12 cellular contexts compared by ENCODE assay signal in genomic region chr5:71457106-71457505, GRCh38. TPM values are rescaled to one million over a fixed set of nuclear protein-coding genes. Genes with fewer than 3 reads are reported as not detected.
DNase-seq lines count a peak whose midpoint lies in the region; ATAC-seq and TF ChIP-seq lines count a peak whose summit lies in the region.
"Had no signal": no experiment of that assay in that cellular context is flagged by ENCODE, and none has a peak within 500 bp of the region (broad histone marks: within the 10 kb centered on the region; RNA-seq: fewer than 3 reads in every experiment).

No MANE protein-coding gene starts in this region.

- H3K27ac Mint-ChIP-seq in CD8-positive, alpha-beta T cell, result no peak overlapping the region
- H3K27ac Mint-ChIP-seq in central memory CD8-positive, alpha-beta T cell (ENCODE audit: low read depth), result peak overlapping the region; percentile 97
- peak overlapping the region in 7 of 10 donors; percentile 7 to 99 (median 90) for H3K27ac Mint-ChIP-seq in naive thymus-derived CD8-positive, alpha-beta T cell

- POLR2A ChIA-PET in CD8-positive, alpha-beta T cell (lab: Charles Lee), result no interaction called here
- POLR2A ChIA-PET in naive thymus-derived CD8-positive, alpha-beta T cell (lab: Charles Lee), result no interaction called here

- ATAC-seq in CD8-positive, alpha-beta T cell, result no peak
- no peak for ATAC-seq in central memory CD8-positive, alpha-beta T cell (replicated peaks; ENCODE audit: extremely low read depth, poor library complexity, severe bottlenecking)
- no peak for ATAC-seq in naive thymus-derived CD8-positive, alpha-beta T cell

- intact Hi-C loops in CD8-positive, alpha-beta T cell (cut with DNase I, micrococcal nuclease), result loop anchor here in 1 of 2 experiments (5.0 kb wide), 1 partner anchor 850 kb away; no protein-coding TSS in a partner anchor

- no peaks in the 10 kb centered on the region for H3K9me3 Mint-ChIP-seq in CD8-positive, alpha-beta T cell
- no peaks in the 10 kb centered on the region for H3K9me3 Mint-ChIP-seq in central memory CD8-positive, alpha-beta T cell
- H3K9me3 Mint-ChIP-seq in naive thymus-derived CD8-positive, alpha-beta T cell, result no peaks in the 10 kb centered on the region

- peaks cover 19% of the 10 kb centered on the region for H3K36me3 ChIP-seq in CD8-positive, alpha-beta T cell (ENCODE audit: insufficient read depth, low read length)
- H3K36me3 ChIP-seq in Loucy (ENCODE audit: insufficient read depth, low read length), result peaks cover 37% of the 10 kb centered on the region; the same call in 1 of the 2 replicates

- no peaks in the 10 kb centered on the region for H3F3A ChIP-seq in Loucy (ENCODE audit: low read depth)

- no peaks in the 10 kb centered on the region for H3K9me2 ChIP-seq in Loucy (replicated peaks; ENCODE audit: low read depth, low read length)

- H3K9me3 ChIP-seq in CD8-positive, alpha-beta T cell (ENCODE audit: low read length), result no peaks in the 10 kb centered on the region
- H3K9me3 ChIP-seq in Loucy (ENCODE audit: insufficient read depth, low read depth, low read length), result no peaks in the 10 kb centered on the region

- H2AFZ ChIP-seq in Loucy (ENCODE audit: low read length), result no peak overlapping the region

- peak overlapping the region; percentile 98 for H3K4me2 ChIP-seq in Loucy (ENCODE audit: low read depth, low read length, poor library complexity, severe bottlenecking)

- no peaks in the 10 kb centered on the region for H3K27me3 ChIP-seq in CD8-positive, alpha-beta T cell (ENCODE audit: insufficient read depth, low read length)
- no peaks in the 10 kb centered on the region for H3K27me3 ChIP-seq in Loucy (ENCODE audit: insufficient read depth, low read length, poor library complexity, severe bottlenecking)

- H3K27me3 Mint-ChIP-seq in CD8-positive, alpha-beta T cell (ENCODE audit: low read depth), result no peaks in the 10 kb centered on the region
- peaks cover 5% of the 10 kb centered on the region for H3K27me3 Mint-ChIP-seq in central memory CD8-positive, alpha-beta T cell
- H3K27me3 Mint-ChIP-seq in naive thymus-derived CD8-positive, alpha-beta T cell, result peaks cover 0 to 13% (median 6%) of the 10 kb centered on the region in 5 donors

- H4K20me1 ChIP-seq in Loucy (ENCODE audit: insufficient read depth, low read length, poor library complexity, severe bottlenecking), result peaks cover 29% of the 10 kb centered on the region

- peak overlapping the region; percentile 84 for H3K4me3 ChIP-seq in CD8-positive, alpha-beta T cell (ENCODE audit: low read depth, low read length)
- H3K4me3 ChIP-seq in Loucy (ENCODE audit: low read length, poor library complexity, severe bottlenecking), result peak overlapping the region; percentile 87

- H3K4me1 Mint-ChIP-seq in CD8-positive, alpha-beta T cell (ENCODE audit: low read depth), result peaks cover 29% of the 10 kb centered on the region
- H3K4me1 Mint-ChIP-seq in central memory CD8-positive, alpha-beta T cell, result peaks cover 27% of the 10 kb centered on the region
- peaks cover 15 to 27% (median 26%) of the 10 kb centered on the region in 4 donors for H3K4me1 Mint-ChIP-seq in naive thymus-derived CD8-positive, alpha-beta T cell

- no peak for TF ChIP-seq CTCF in CD8-positive, alpha-beta T cell (IDR thresholded peaks at IDR 0.05)
- TF ChIP-seq CTCF in Loucy (conservative IDR thresholded peaks at IDR 0.05; ENCODE audit: low read length), result no peak

- CTCF ChIA-PET in CD8-positive, alpha-beta T cell (lab: Charles Lee), result no interaction called here

- peaks cover 34% of the 10 kb centered on the region for H3K36me3 Mint-ChIP-seq in CD8-positive, alpha-beta T cell
- peaks cover 36% of the 10 kb centered on the region for H3K36me3 Mint-ChIP-seq in central memory CD8-positive, alpha-beta T cell (ENCODE audit: insufficient read depth)
- peaks cover 0 to 37% (median 7%) of the 10 kb centered on the region in 3 donors for H3K36me3 Mint-ChIP-seq in naive thymus-derived CD8-positive, alpha-beta T cell

- peak overlapping the region; percentile 100 for H3K4me3 Mint-ChIP-seq in CD8-positive, alpha-beta T cell
- H3K4me3 Mint-ChIP-seq in central memory CD8-positive, alpha-beta T cell, result peak overlapping the region; percentile 92
- peak overlapping the region; percentile 89 to 100 (median 98) for H3K4me3 Mint-ChIP-seq in naive thymus-derived CD8-positive, alpha-beta T cell

- H3K27ac ChIP-seq in CD8-positive, alpha-beta T cell (ENCODE audit: low read depth, low read length), result no peak overlapping the region

- H3K9ac ChIP-seq in Loucy (ENCODE audit: low read depth, low read length, poor library complexity, severe bottlenecking), result peak overlapping the region; percentile 84

- no peak for DNase-seq in CD8-positive, alpha-beta T cell
- DNase-seq in central memory CD8-positive, alpha-beta T cell (ENCODE audit: low spot score in 2 of 2), result no peak
- DNase-seq in naive thymus-derived CD8-positive, alpha-beta T cell, result no peak
- DNase-seq in NCI-H1417 treated with DMSO at 0.1 percent for 48 hours (lab: John Stamatoyannopoulos, UW), result no peak
- DNase-seq in HT-29 (ENCODE audit: low spot score), result no peak
- no peak for DNase-seq in activated CD8-positive, alpha-beta memory T cell treated with anti-CD3 and anti-CD28 coated beads for 24 hours
- DNase-seq in NCI-H1694 (lab: John Stamatoyannopoulos, UW), result no peak
- DNase-seq: activated CD4-positive, CD25-positive, alpha-beta regulatory T cell; effector CD8-positive, alpha-beta T cell; NCI-H1048; posterior cingulate gyrus had no signal

- H3K4me1 ChIP-seq in CD8-positive, alpha-beta T cell (ENCODE audit: insufficient read depth, low read length), result peaks cover 19% of the 10 kb centered on the region
- peaks cover 39% of the 10 kb centered on the region for H3K4me1 ChIP-seq in Loucy (ENCODE audit: insufficient read depth, low read length, poor library complexity, severe bottlenecking)

- H3K79me2 ChIP-seq in Loucy (ENCODE audit: insufficient read depth, low read length), result peaks cover 43% of the 10 kb centered on the region

RNA-seq across cellular contexts. Expression of gene BDP1, which starts 1.7 kb away (rescaled TPM):
- total RNA-seq in CD8-positive, alpha-beta T cell, result 10 to 100 TPM; 29.6 to 33.2 TPM
- 10 to 100 TPM; 42.8 to 50.4 TPM for total RNA-seq in naive thymus-derived CD8-positive, alpha-beta T cell
- 10 to 100 TPM in 1 of 3 donors, 1 to 10 TPM in 2; 5.0 to 13.5 (median 5.2) TPM for polyA plus RNA-seq in naive thymus-derived CD8-positive, alpha-beta T cell
- 15.4 and 19.3 TPM in 2 replicates for total RNA-seq in HT-29 (2014; rRNA removed; shearing (Covaris generic))
